8 cellular contexts compared by ENCODE assay signal in the genomic region with DNA sequence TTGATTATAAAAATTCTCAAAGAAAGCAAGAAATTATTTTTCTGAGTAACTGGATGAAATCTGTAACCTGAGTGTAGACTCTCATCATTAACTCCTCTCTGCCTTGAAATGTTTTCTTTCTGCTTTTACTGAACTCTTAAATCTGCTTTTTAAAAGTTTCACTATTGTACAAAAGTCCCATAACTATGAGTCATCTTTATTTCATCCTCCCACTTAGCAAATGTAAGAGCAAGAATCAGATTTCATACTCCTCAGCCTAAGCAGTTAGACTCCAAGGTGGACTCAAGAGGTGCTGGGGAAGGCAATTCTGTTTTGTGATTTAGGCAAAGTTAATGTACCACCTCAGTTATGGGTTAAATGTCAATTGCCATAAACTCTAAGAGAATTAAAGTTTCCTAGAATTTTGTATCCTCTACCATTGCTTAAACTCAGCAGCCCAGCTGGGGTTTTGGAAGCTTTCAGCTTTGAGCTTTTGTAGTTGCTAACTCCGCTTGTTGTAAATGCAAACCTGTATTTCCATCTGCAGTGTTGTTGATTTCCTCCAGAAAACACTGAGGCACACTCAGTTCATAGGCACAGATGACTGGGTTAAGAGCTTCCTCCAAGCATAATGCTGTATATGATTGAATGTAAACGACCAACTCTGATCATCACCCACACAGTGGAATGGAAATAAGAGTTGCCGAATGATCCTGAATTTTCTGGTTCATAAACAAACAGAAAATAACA.
DNase-seq lines count a peak whose midpoint lies in the region; ATAC-seq and TF ChIP-seq lines count a peak whose summit lies in the region.

No MANE protein-coding gene starts in this region.

- no peak overlapping the region for H3K27ac ChIP-seq in Karpas-422 (ENCODE audit: low read length)

- ATAC-seq in GM21526 (IDR thresholded peaks at IDR 0.05; ENCODE audit: low FRiP score, unreplicated experiment) (peak; percentile 68), GM21528 (IDR thresholded peaks at IDR 0.05; ENCODE audit: low FRiP score, unreplicated experiment) (no peak)

- H3K4me3 ChIP-seq in GM06990 (replicated peaks; ENCODE audit: low read depth, low read length) (no peak overlapping the region), Karpas-422 (ENCODE audit: low read length) (no peak overlapping the region)

- H3K27me3 ChIP-seq in GM06990 (replicated peaks; ENCODE audit: control insufficient read depth, insufficient read depth, low read length) = no peaks in the 10 kb centered on the region
- H3K27me3 ChIP-seq in Karpas-422 (ENCODE audit: low read length) = no peaks in the 10 kb centered on the region

- peak overlapping the region; percentile 18 for H3K4me2 ChIP-seq in Karpas-422 (ENCODE audit: low read depth, low read length, poor library complexity, severe bottlenecking)

- peak; percentile 3 for DNase-seq in GM06990 (ENCODE audit: extremely low read depth, insufficient read length)
- no peak for DNase-seq in Karpas-422
- DNase-seq in iris pigment epithelial cell (ENCODE audit: low read depth) = peak; percentile 61
- no peak for DNase-seq in GF-D8 (lab: John Stamatoyannopoulos, UW)
- no peak for DNase-seq in cortex of kidney (lab: John Stamatoyannopoulos, UW)
- no peak for DNase-seq in OCI-M2 (lab: John Stamatoyannopoulos, UW; ENCODE audit: unreplicated experiment)

- no peaks in the 10 kb centered on the region for H3K9me2 ChIP-seq in Karpas-422 (replicated peaks; ENCODE audit: insufficient read depth, low read length)

- no peaks in the 10 kb centered on the region for H3K9me3 ChIP-seq in Karpas-422 (ENCODE audit: low read length)

- no peak overlapping the region for H2AFZ ChIP-seq in Karpas-422 (ENCODE audit: low read length)

- H3K36me3 ChIP-seq in GM06990 (ENCODE audit: control insufficient read depth, insufficient read depth, low read length) = no peaks in the 10 kb centered on the region
- no peaks in the 10 kb centered on the region for H3K36me3 ChIP-seq in Karpas-422 (ENCODE audit: insufficient read depth, low read length)

- no peaks in the 10 kb centered on the region for H4K20me1 ChIP-seq in Karpas-422 (ENCODE audit: insufficient read depth, low read depth, low read length)

- TF ChIP-seq CTCF in GM06990 (IDR thresholded peaks at IDR 0.05; ENCODE audit: insufficient read depth, low read length, poor library complexity, severe bottlenecking) = no peak

- H3K9ac ChIP-seq in Karpas-422 (ENCODE audit: low read length) = no peak overlapping the region

- peaks cover 7% of the 10 kb centered on the region; the same call in 1 of the 2 replicates for H3K4me1 ChIP-seq in Karpas-422 (ENCODE audit: low read length)

- no peaks in the 10 kb centered on the region for H3K79me2 ChIP-seq in Karpas-422 (ENCODE audit: low read length)

Comparison
In these comparisons a context has a peak if more than half of its experiments do, and no peak if none do; other contexts are left out.
1. DNase-seq: peak in GM06990 (single experiment) and iris pigment epithelial cell (single experiment); none in Karpas-422 (single experiment), GF-D8 (single experiment), cortex of kidney (single experiment) and OCI-M2 (single experiment).